In the genomic region with DNA sequence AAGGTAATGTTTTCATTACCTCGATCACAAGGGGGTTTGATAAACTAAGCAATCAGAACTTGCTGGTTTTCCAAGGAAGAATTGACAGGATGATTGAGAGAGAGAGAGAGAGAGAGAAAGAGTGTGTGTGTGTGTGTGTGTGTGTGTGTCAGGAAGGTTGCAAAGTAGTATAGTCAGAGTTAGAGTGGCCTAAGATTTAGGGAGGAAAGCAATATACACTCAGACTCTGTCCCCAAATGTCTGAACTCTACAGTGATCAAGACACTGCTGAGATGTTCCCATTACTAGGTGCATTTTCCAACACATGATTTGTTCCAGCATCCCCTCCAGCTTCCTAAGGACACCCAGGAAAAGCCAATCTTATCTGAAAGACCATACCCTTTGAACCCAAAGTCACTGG, we compare ENCODE assay signal across 21 cellular contexts.
DNase-seq lines count a peak whose midpoint lies in the region; ATAC-seq and TF ChIP-seq lines count a peak whose summit lies in the region.
"Had no signal": no experiment of that assay in that cellular context is flagged by ENCODE, and none has a peak within 500 bp of the region (broad histone marks: within the 10 kb centered on the region; RNA-seq: fewer than 3 reads in every experiment).

No MANE protein-coding gene starts in this region.

- no peaks in the 10 kb centered on the region for H3K27me3 Mint-ChIP-seq in activated CD4-positive, alpha-beta T cell treated with anti-CD3 and anti-CD28 coated beads for 36 hours
- no peaks in the 10 kb centered on the region for H3K27me3 Mint-ChIP-seq in activated CD4-positive, alpha-beta memory T cell treated with anti-CD3 and anti-CD28 coated beads for 36 hours
- H3K27me3 Mint-ChIP-seq in osteocyte (ENCODE audit: unreplicated experiment), result no peaks in the 10 kb centered on the region

- WGBS in right cardiac atrium, result 25% methylated on average over 1 of the region's 1 CpG

- DNase-seq in activated CD4-positive, alpha-beta T cell treated with anti-CD3 and anti-CD28 coated beads for 36 hours, result no peak
- no peak for DNase-seq in activated CD4-positive, alpha-beta T cell treated with anti-CD3 and anti-CD28 coated beads, Interleukin-2, amount 50 U/mL, for 1 hour
- DNase-seq in DND-41 (peak; percentile 35), right cardiac atrium (no peak), osteocyte (ENCODE audit: extremely low spot score, unreplicated experiment) (no peak), NCI-H226 (no peak)
- DNase-seq in activated CD4-positive, alpha-beta memory T cell treated with anti-CD3 and anti-CD28 coated beads for 36 hours, result no peak
- DNase-seq in effector memory CD4-positive, alpha-beta T cell, result no peak
- DNase-seq: 8988T; AML-193; anterior cingulate cortex; foreskin keratinocyte; left ventricle myocardium superior; midbrain; NCI-H1436; NCI-H2171; NCI-H526 treated with DMSO at 0.1 percent for 48 hours; stimulated activated CD4-positive, alpha-beta T cell treated with anti-CD3 and anti-CD28 coated beads, Interleukin-4, amount 100 ng/mL, for 1 hour had no signal

- H3K4me1 Mint-ChIP-seq in activated CD4-positive, alpha-beta T cell treated with anti-CD3 and anti-CD28 coated beads for 36 hours, result peaks cover 89% of the 10 kb centered on the region
- H3K4me1 Mint-ChIP-seq in activated CD4-positive, alpha-beta memory T cell treated with anti-CD3 and anti-CD28 coated beads for 36 hours (ENCODE audit: low read depth), result peaks cover 68% of the 10 kb centered on the region
- H3K4me1 Mint-ChIP-seq in osteocyte (ENCODE audit: unreplicated experiment), result no peaks in the 10 kb centered on the region

- H3K27ac ChIP-seq in DND-41 (ENCODE audit: low read length), result peak overlapping the region; percentile 99
- peak overlapping the region; percentile 34 for H3K27ac ChIP-seq in effector memory CD4-positive, alpha-beta T cell (ENCODE audit: insufficient read depth, low read length, poor library complexity, severe bottlenecking)
- H3K27ac ChIP-seq in right cardiac atrium (ENCODE audit: low read length), result no peak overlapping the region
- H3K27ac ChIP-seq: foreskin keratinocyte, hepatocyte had no signal

- H3K9me3 Mint-ChIP-seq in activated CD4-positive, alpha-beta T cell treated with anti-CD3 and anti-CD28 coated beads for 36 hours (ENCODE audit: low read depth), result no peaks in the 10 kb centered on the region
- no peaks in the 10 kb centered on the region for H3K9me3 Mint-ChIP-seq in activated CD4-positive, alpha-beta memory T cell treated with anti-CD3 and anti-CD28 coated beads for 36 hours
- peaks cover 47% of the 10 kb centered on the region for H3K9me3 Mint-ChIP-seq in osteocyte (ENCODE audit: unreplicated experiment)

- peaks cover 16% of the 10 kb centered on the region for H3K36me3 Mint-ChIP-seq in activated CD4-positive, alpha-beta T cell treated with anti-CD3 and anti-CD28 coated beads for 36 hours (ENCODE audit: low read depth)
- H3K36me3 Mint-ChIP-seq in activated CD4-positive, alpha-beta memory T cell treated with anti-CD3 and anti-CD28 coated beads for 36 hours, result no peaks in the 10 kb centered on the region
- no peaks in the 10 kb centered on the region for H3K36me3 Mint-ChIP-seq in osteocyte (ENCODE audit: unreplicated experiment)

- H3K27me3 ChIP-seq in DND-41 (ENCODE audit: insufficient read depth, low read length, poor library complexity) (no peaks in the 10 kb centered on the region), right cardiac atrium (ENCODE audit: control insufficient read depth, insufficient read depth) (peaks cover 2% of the 10 kb centered on the region)
- no peaks in the 10 kb centered on the region for H3K27me3 ChIP-seq in effector memory CD4-positive, alpha-beta T cell (replicated peaks; ENCODE audit: control insufficient read depth, insufficient read depth, low read length, poor library complexity, severe bottlenecking)

- TF ChIP-seq CTCF in DND-41 (IDR thresholded peaks at IDR 0.05; ENCODE audit: borderline replicate concordance, extremely low read depth, low read length, poor library complexity, severe bottlenecking) (no peak), osteocyte (IDR thresholded peaks at IDR 0.05) (no peak)

- H3K9ac ChIP-seq in DND-41 (ENCODE audit: low read depth, low read length), result peak overlapping the region; percentile 70

- H3K4me1 ChIP-seq in DND-41 (ENCODE audit: insufficient read depth, low read length) (peaks cover 100% of the 10 kb centered on the region), right cardiac atrium (ENCODE audit: control insufficient read depth, insufficient read depth, low read length) (no peaks in the 10 kb centered on the region)
- H3K4me1 ChIP-seq in effector memory CD4-positive, alpha-beta T cell (ENCODE audit: control insufficient read depth, insufficient read depth, low read length, poor library complexity, severe bottlenecking), result peaks cover 39% of the 10 kb centered on the region
- H3K4me1 ChIP-seq: foreskin keratinocyte had no signal

- peaks cover 44% of the 10 kb centered on the region for H3K79me2 ChIP-seq in DND-41 (ENCODE audit: insufficient read depth, low read length)
- H3K79me2 ChIP-seq: hepatocyte had no signal

- peak; percentile 30 for ATAC-seq in activated CD4-positive, alpha-beta T cell treated with anti-CD3 and anti-CD28 coated beads for 36 hours
- ATAC-seq in DND-41 (ENCODE audit: insufficient read depth, low read depth) (peak; percentile 41), right cardiac atrium (no peak)
- ATAC-seq: foreskin keratinocyte, HCT116, left ventricle myocardium superior had no signal

- H3K4me3 Mint-ChIP-seq in activated CD4-positive, alpha-beta T cell treated with anti-CD3 and anti-CD28 coated beads for 36 hours, result peak overlapping the region; percentile 7
- peak overlapping the region; percentile 16 for H3K4me3 Mint-ChIP-seq in activated CD4-positive, alpha-beta memory T cell treated with anti-CD3 and anti-CD28 coated beads for 36 hours
- no peak overlapping the region for H3K4me3 Mint-ChIP-seq in osteocyte (ENCODE audit: unreplicated experiment)

- H3K4me2 ChIP-seq in DND-41 (ENCODE audit: insufficient read depth, low read length), result peak overlapping the region; percentile 33; the same call in 1 of the 2 replicates
- H3K4me2 ChIP-seq: hepatocyte, smooth muscle cell had no signal

- no peak overlapping the region for H2AFZ ChIP-seq in DND-41 (ENCODE audit: low read depth, low read length)
- H2AFZ ChIP-seq: hepatocyte had no signal

- H3K4me3 ChIP-seq in DND-41 (ENCODE audit: low read depth in 1 of 2, low read length in 2 of 2), result peak overlapping the region in 1 of 2 experiments; percentile 31; a peak in 1 of 4 replicates
- H3K4me3 ChIP-seq in effector memory CD4-positive, alpha-beta T cell (ENCODE audit: insufficient read depth, low read depth, low read length, poor library complexity, severe bottlenecking), result peak overlapping the region; percentile 17
- no peak overlapping the region for H3K4me3 ChIP-seq in right cardiac atrium (ENCODE audit: low read length)
- H3K4me3 ChIP-seq: hepatocyte, smooth muscle cell had no signal

- no peaks in the 10 kb centered on the region for H3K36me3 ChIP-seq in DND-41 (ENCODE audit: insufficient read depth, low read length)
- no peaks in the 10 kb centered on the region for H3K36me3 ChIP-seq in effector memory CD4-positive, alpha-beta T cell (ENCODE audit: control insufficient read depth, insufficient read depth, low read length)

- POLR2A ChIA-PET in activated CD4-positive, alpha-beta T cell treated with anti-CD3 and anti-CD28 coated beads for 36 hours (lab: Charles Lee), result interaction anchor here (0.7 kb wide), 1 partner anchor 12 kb away, joined by 3 read pairs; no protein-coding TSS in a partner anchor
- POLR2A ChIA-PET in activated CD4-positive, alpha-beta memory T cell treated with anti-CD3 and anti-CD28 coated beads for 36 hours (lab: Charles Lee), result interaction anchor here (0.8 kb wide), 1 partner anchor 30 kb away, joined by 3 read pairs; no protein-coding TSS in a partner anchor

- H4K20me1 ChIP-seq in DND-41 (ENCODE audit: insufficient read depth, low read length), result no peaks in the 10 kb centered on the region

- H3K27ac Mint-ChIP-seq in activated CD4-positive, alpha-beta T cell treated with anti-CD3 and anti-CD28 coated beads for 36 hours, result peak overlapping the region; percentile 83
- H3K27ac Mint-ChIP-seq in activated CD4-positive, alpha-beta memory T cell treated with anti-CD3 and anti-CD28 coated beads for 36 hours, result peak overlapping the region; percentile 77
- H3K27ac Mint-ChIP-seq in osteocyte (ENCODE audit: unreplicated experiment), result no peak overlapping the region

- H3K9me3 ChIP-seq in DND-41 (ENCODE audit: insufficient read depth, low read length, severe bottlenecking) (no peaks in the 10 kb centered on the region), right cardiac atrium (ENCODE audit: control insufficient read depth, low read length) (no peaks in the 10 kb centered on the region)
- H3K9me3 ChIP-seq in effector memory CD4-positive, alpha-beta T cell (ENCODE audit: control insufficient read depth, low read length), result no peaks in the 10 kb centered on the region

- intact Hi-C loops in activated CD4-positive, alpha-beta T cell treated with anti-CD3 and anti-CD28 coated beads for 36 hours (cut with DNase I, micrococcal nuclease), result no loop called here
- intact Hi-C loops in activated CD4-positive, alpha-beta memory T cell treated with anti-CD3 and anti-CD28 coated beads for 36 hours (cut with micrococcal nuclease), result loop anchor here (1.0 kb wide), 1 partner anchor 29 kb away; no protein-coding TSS in a partner anchor
- intact Hi-C loops in right cardiac atrium (cut with DNase I), result no loop called here

- CTCF ChIA-PET in activated CD4-positive, alpha-beta T cell treated with anti-CD3 and anti-CD28 coated beads for 36 hours (lab: Charles Lee), result interaction anchor here (3.5 kb wide), 1 partner anchor 12 kb away, joined by 12 read pairs; no protein-coding TSS in a partner anchor
- CTCF ChIA-PET in activated CD4-positive, alpha-beta memory T cell treated with anti-CD3 and anti-CD28 coated beads for 36 hours (lab: Charles Lee), result interaction anchor here (2.5 kb wide), 1 partner anchor 58 kb away, joined by 7 read pairs; no protein-coding TSS in a partner anchor

Comparison
In these comparisons a context has a peak if more than half of its experiments do, and no peak if none do; other contexts are left out.
1. ATAC-seq: peak in activated CD4-positive, alpha-beta T cell treated with anti-CD3 and anti-CD28 coated beads for 36 hours (single experiment) and DND-41 (single experiment); none in right cardiac atrium (0 of 2).